In the genomic region with DNA sequence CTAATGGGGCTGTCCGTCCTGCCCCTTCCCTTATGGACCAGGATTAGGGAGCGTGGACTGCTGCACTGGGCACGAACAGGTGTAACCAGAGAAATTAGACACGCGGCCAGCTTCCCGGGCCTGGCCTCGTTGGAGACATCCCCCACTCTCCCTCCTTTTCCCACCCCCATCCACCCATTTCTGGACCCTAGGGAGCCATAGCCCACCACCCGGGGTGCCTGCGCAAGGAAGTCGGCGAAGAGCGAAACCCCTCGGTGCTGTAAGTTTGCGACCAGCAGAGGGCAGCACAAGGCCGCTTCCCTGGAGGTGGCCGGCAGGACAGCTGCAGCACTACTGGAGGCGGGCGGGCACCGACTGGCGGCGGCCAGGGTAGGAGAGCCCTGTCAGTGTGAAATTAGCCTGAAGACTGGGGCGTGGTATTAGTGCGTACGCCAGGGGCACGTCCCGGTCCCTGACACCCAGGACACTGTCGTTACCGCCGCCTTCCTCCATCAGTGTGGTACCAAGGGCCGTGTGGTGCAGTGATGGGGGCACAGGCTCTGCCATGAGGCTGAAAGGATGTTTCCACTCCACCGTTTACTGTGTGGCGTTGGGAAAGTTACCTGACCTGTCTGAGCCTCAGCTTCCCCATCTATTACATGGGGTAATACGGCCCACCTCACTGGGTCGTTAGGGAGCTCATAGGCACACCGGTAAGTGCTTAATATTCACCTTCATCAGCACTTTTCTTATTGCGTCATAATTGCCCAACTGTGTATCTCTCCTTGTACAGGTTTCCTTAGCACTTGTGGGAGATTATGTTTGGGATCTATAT, we compare ENCODE assay signal across 1 cellular context.
A peak's percentile ranks its signal among the peaks of the same experiment; 100 is the strongest.
TF ChIP-seq lines count a peak whose summit lies in the region.

No MANE protein-coding gene starts in this region.

TF ChIP-seq in A549, 52 proteins besides CTCF, POLR2A, EP300 and RAD21 (continued from another document):
- TF ChIP-seq FOSL2 (IDR thresholded peaks at IDR 0.05) (no peak), FOSL2 (CRISPR knock-in tag; IDR thresholded peaks at IDR 0.05) (no peak), RCOR1 (IDR thresholded peaks at IDR 0.05; ENCODE audit: low read depth, low read length) (no peak), ZFP36 (IDR thresholded peaks at IDR 0.05; ENCODE audit: borderline replicate concordance, partially characterized antibody) (peak; percentile 70), CEBPB (IDR thresholded peaks at IDR 0.05) (peak; percentile 84 to 92), KDM5A (IDR thresholded peaks at IDR 0.05) (no peak)
